ENCODE assay signal across 14 cellular contexts in genomic region chr4:170198742-170199141, GRCh38.
DNase-seq lines count a peak whose midpoint lies in the region; FAIRE-seq and TF ChIP-seq lines count a peak whose summit lies in the region.
"Had no signal": no experiment of that assay in that cellular context is flagged by ENCODE, and none has a peak within 500 bp of the region (broad histone marks: within the 10 kb centered on the region; RNA-seq: fewer than 3 reads in every experiment).

No MANE protein-coding gene starts in this region.

- no peak overlapping the region for H2BK5ac ChIP-seq in mesenchymal stem cell (ENCODE audit: low read depth, low read length, poor library complexity, severe bottlenecking)

- no peak overlapping the region for H3K27ac ChIP-seq in mesenchymal stem cell (ENCODE audit: low read length, poor library complexity, severe bottlenecking)
- H3K27ac ChIP-seq: ovary, tibial artery had no signal

- no peaks in the 10 kb centered on the region for H3K79me1 ChIP-seq in mesenchymal stem cell (replicated peaks; ENCODE audit: low read length, poor library complexity, severe bottlenecking)

- DNase-seq in ELR (ENCODE audit: low read depth) = peak; percentile 31
- peak; percentile 1 for DNase-seq in MV-4-11 (lab: John Stamatoyannopoulos, UW)
- DNase-seq in bronchial epithelial cell (ENCODE audit: low read depth) = peak; percentile 46
- peak; percentile 27 for DNase-seq in mesenchymal stem cell
- no peak for DNase-seq in effector CD4-positive, alpha-beta T cell
- no peak for DNase-seq in activated naive CD4-positive, alpha-beta T cell treated with Interleukin-2 at 50 U/mL for 16 hours
- no peak for DNase-seq in NCI-H2029 (lab: John Stamatoyannopoulos, UW)
- no peak for DNase-seq in stimulated activated CD4-positive, alpha-beta T cell treated with anti-CD3 and anti-CD28 coated beads, Interleukin-4, amount 100 ng/mL, for 1 hour
- DNase-seq: activated CD4-positive, alpha-beta T cell treated with anti-CD3 and anti-CD28 coated beads for 36 hours; activated naive CD4-positive, alpha-beta T cell; DMS153; ovary; RPMI8226; tibial artery had no signal

- no peak overlapping the region for H3K9ac ChIP-seq in mesenchymal stem cell (ENCODE audit: low read length)

- H2BK15ac ChIP-seq in mesenchymal stem cell (ENCODE audit: low read depth, poor library complexity, severe bottlenecking) = no peak overlapping the region

- no peaks in the 10 kb centered on the region for H3K4me1 ChIP-seq in mesenchymal stem cell (ENCODE audit: control insufficient read depth, insufficient read depth, low read depth, low read length)
- H3K4me1 ChIP-seq: tibial artery had no signal

- H3K14ac ChIP-seq in mesenchymal stem cell (ENCODE audit: low read length in 2 of 2) = no peak overlapping the region

- H2BK120ac ChIP-seq in mesenchymal stem cell (ENCODE audit: low read depth, low read length) = no peak overlapping the region

- FAIRE-seq in bronchial epithelial cell (lab: Jason Lieb, UNC) = no peak

- peak; percentile 18 for TF ChIP-seq CTCF in bronchial epithelial cell (IDR thresholded peaks at IDR 0.05; ENCODE audit: insufficient read depth, low read length, severe bottlenecking)

- H2AK5ac ChIP-seq in mesenchymal stem cell (ENCODE audit: low read length, severe bottlenecking) = no peak overlapping the region

- H3K27me3 ChIP-seq in bronchial epithelial cell (ENCODE audit: control insufficient read depth, insufficient read depth, low read length) (no peaks in the 10 kb centered on the region), mesenchymal stem cell (ENCODE audit: control insufficient read depth in 1 of 2, insufficient read depth in 1 of 2, low read length in 2 of 2) (no peaks in the 10 kb centered on the region)
- H3K27me3 ChIP-seq: ovary, tibial artery had no signal

- no peak overlapping the region for H2AFZ ChIP-seq in mesenchymal stem cell (ENCODE audit: low read depth, low read length)

- H3K9me3 ChIP-seq in mesenchymal stem cell (ENCODE audit: control insufficient read depth, low read length) = no peaks in the 10 kb centered on the region
- H3K9me3 ChIP-seq: ovary, tibial artery had no signal

- no peak overlapping the region for H3K23ac ChIP-seq in mesenchymal stem cell (ENCODE audit: low read length in 2 of 2)

- H3K4ac ChIP-seq in mesenchymal stem cell (ENCODE audit: low read depth in 1 of 2, low read length in 2 of 2) = no peak overlapping the region

- H4K8ac ChIP-seq in mesenchymal stem cell (ENCODE audit: low read length) = no peak overlapping the region

- H4K91ac ChIP-seq in mesenchymal stem cell (ENCODE audit: low read length) = no peak overlapping the region

- no peak overlapping the region for H3K4me2 ChIP-seq in mesenchymal stem cell (ENCODE audit: low read length, poor library complexity, severe bottlenecking)

- no CpG with 5 or more reads among the region's 1 CpG for WGBS in mesenchymal stem cell

- H3K4me3 ChIP-seq in bronchial epithelial cell (ENCODE audit: low read depth, low read length) (no peak overlapping the region), mesenchymal stem cell (ENCODE audit: insufficient read depth in 1 of 2, low read depth in 1 of 2, low read length in 2 of 2) (no peak overlapping the region)
- H3K4me3 ChIP-seq: ovary, tibial artery had no signal

- H3K36me3 ChIP-seq in bronchial epithelial cell (ENCODE audit: control insufficient read depth, insufficient read depth, low read length) (no peaks in the 10 kb centered on the region), mesenchymal stem cell (ENCODE audit: control insufficient read depth in 1 of 2, insufficient read depth in 2 of 2, low read depth in 1 of 2, low read length in 2 of 2) (no peaks in the 10 kb centered on the region)
- H3K36me3 ChIP-seq: ovary, tibial artery had no signal

- H3K18ac ChIP-seq in mesenchymal stem cell (ENCODE audit: low read depth in 1 of 2, low read length in 2 of 2) = no peak overlapping the region

- H2BK12ac ChIP-seq in mesenchymal stem cell (ENCODE audit: low read length in 2 of 2) = no peak overlapping the region

Comparison
In these comparisons a context has a peak if more than half of its experiments do, and no peak if none do; other contexts are left out.
1. DNase-seq: peak in ELR (single experiment), MV-4-11 (single experiment), bronchial epithelial cell (single experiment) and mesenchymal stem cell (single experiment); none in effector CD4-positive, alpha-beta T cell (single experiment), activated naive CD4-positive, alpha-beta T cell treated with Interleukin-2 at 50 U/mL for 16 hours (single experiment), NCI-H2029 (single experiment) and stimulated activated CD4-positive, alpha-beta T cell treated with anti-CD3 and anti-CD28 coated beads, Interleukin-4, amount 100 ng/mL, for 1 hour (single experiment).